Comparison of ENCODE assay signal across 12 cellular contexts in genomic region chr3:134232146-134232545, GRCh38. TPM values are rescaled to one million over a fixed set of nuclear protein-coding genes. Genes with fewer than 3 reads are reported as not detected.
DNase-seq lines count a peak whose midpoint lies in the region; ATAC-seq, FAIRE-seq and TF ChIP-seq lines count a peak whose summit lies in the region.
"Had no signal": no experiment of that assay in that cellular context is flagged by ENCODE, and none has a peak within 500 bp of the region (broad histone marks: within the 10 kb centered on the region; RNA-seq: fewer than 3 reads in every experiment).

No MANE protein-coding gene starts in this region.

- H2AFZ ChIP-seq in smooth muscle cell (ENCODE audit: low read depth), result no peak overlapping the region

- H3K79me2 ChIP-seq in smooth muscle cell (ENCODE audit: low read depth), result peaks cover 98% of the 10 kb centered on the region

- no peaks in the 10 kb centered on the region for H3F3A ChIP-seq in smooth muscle cell (ENCODE audit: low read depth)

- H3K9ac ChIP-seq in smooth muscle cell (ENCODE audit: low read depth), result no peak overlapping the region

- CTCF ChIA-PET in activated CD4-positive, alpha-beta memory T cell treated with anti-CD3 and anti-CD28 coated beads for 36 hours (lab: Charles Lee), result interaction anchor here (1.0 to 2.0 kb wide), 3 partner anchors 8 to 75 kb away, joined by 3 to 19 read pairs (median 3); no protein-coding TSS in a partner anchor
- CTCF ChIA-PET in activated CD4-positive, alpha-beta memory T cell treated with anti-CD3 and anti-CD28 coated beads, Interleukin-2, amount 10 ng/mL, durations not matched to agents 7 days and 5 days (lab: Charles Lee), result interaction anchor here (0.7 to 1.2 kb wide), 3 partner anchors 9 to 34 kb away, joined by 3 to 6 read pairs (median 5); no protein-coding TSS in a partner anchor

- POLR2A ChIA-PET in activated CD4-positive, alpha-beta memory T cell treated with anti-CD3 and anti-CD28 coated beads for 36 hours (lab: Charles Lee), result no interaction called here
- POLR2A ChIA-PET in activated CD4-positive, alpha-beta memory T cell treated with anti-CD3 and anti-CD28 coated beads, Interleukin-2, amount 10 ng/mL, durations not matched to agents 7 days and 5 days (lab: Charles Lee), result interaction anchor here (0.9 to 1.5 kb wide), 2 partner anchors 18 to 253 kb away, joined by 4 read pairs; partner anchors contain the start of genes ANAPC13, CEP63 and RYK

- H3K4me1 ChIP-seq in smooth muscle cell (ENCODE audit: low read depth), result peaks cover 15% of the 10 kb centered on the region

- intact Hi-C loops in activated CD4-positive, alpha-beta memory T cell treated with anti-CD3 and anti-CD28 coated beads for 36 hours (cut with micrococcal nuclease), result loop anchor here (2.0 to 10.0 kb wide), 2 partner anchors 19 to 427 kb away; partner anchors contain the start of genes RYK and SRPRB

- H3K4me1 Mint-ChIP-seq in activated CD4-positive, alpha-beta memory T cell treated with anti-CD3 and anti-CD28 coated beads for 36 hours (ENCODE audit: low read depth), result peaks cover 57% of the 10 kb centered on the region
- H3K4me1 Mint-ChIP-seq in activated CD4-positive, alpha-beta memory T cell treated with anti-CD3 and anti-CD28 coated beads, Interleukin-2, amount 10 ng/mL, durations not matched to agents 7 days and 5 days, result peaks cover 13% of the 10 kb centered on the region

- H3K27me3 Mint-ChIP-seq in activated CD4-positive, alpha-beta memory T cell treated with anti-CD3 and anti-CD28 coated beads for 36 hours, result no peaks in the 10 kb centered on the region
- peaks cover 14% of the 10 kb centered on the region for H3K27me3 Mint-ChIP-seq in activated CD4-positive, alpha-beta memory T cell treated with anti-CD3 and anti-CD28 coated beads, Interleukin-2, amount 10 ng/mL, durations not matched to agents 7 days and 5 days

- no peak for DNase-seq in activated CD4-positive, alpha-beta memory T cell treated with anti-CD3 and anti-CD28 coated beads for 36 hours
- no peak for DNase-seq in activated CD4-positive, alpha-beta memory T cell treated with anti-CD3 and anti-CD28 coated beads, Interleukin-2, amount 10 ng/mL, durations not matched to agents 7 days and 5 days
- DNase-seq in NCI-H524 treated with DMSO at 0.1 percent for 48 hours (lab: John Stamatoyannopoulos, UW), result peak; percentile 25
- DNase-seq in bronchial epithelial cell (ENCODE audit: low read depth), result peak; percentile 66
- no peak for DNase-seq in smooth muscle cell (lab: John Stamatoyannopoulos, UW; ENCODE audit: unreplicated experiment)
- no peak for DNase-seq in OCI-M2 (lab: John Stamatoyannopoulos, UW; ENCODE audit: unreplicated experiment)
- DNase-seq in NCI-H146 treated with DMSO at 0.1 percent for 48 hours (lab: John Stamatoyannopoulos, UW; ENCODE audit: unreplicated experiment), result no peak
- DNase-seq: activated effector memory CD4-positive, alpha-beta T cell treated with Interleukin-2 at 50 U/mL for 16 hours; effector CD4-positive, alpha-beta T cell; NCI-H526 treated with DMSO at 0.1 percent for 48 hours; testis had no signal

- ATAC-seq in HG02763 (IDR thresholded peaks at IDR 0.05; ENCODE audit: unreplicated experiment), result no peak

- H3K36me3 ChIP-seq in bronchial epithelial cell (ENCODE audit: control insufficient read depth, insufficient read depth, low read length) (no peaks in the 10 kb centered on the region), smooth muscle cell (ENCODE audit: low read depth) (no peaks in the 10 kb centered on the region)

- no peak overlapping the region for H3K4me3 Mint-ChIP-seq in activated CD4-positive, alpha-beta memory T cell treated with anti-CD3 and anti-CD28 coated beads for 36 hours
- H3K4me3 Mint-ChIP-seq in activated CD4-positive, alpha-beta memory T cell treated with anti-CD3 and anti-CD28 coated beads, Interleukin-2, amount 10 ng/mL, durations not matched to agents 7 days and 5 days, result no peak overlapping the region

- H3K4me3 ChIP-seq in bronchial epithelial cell (ENCODE audit: low read depth, low read length) (no peak overlapping the region), smooth muscle cell (no peak overlapping the region)
- H3K4me3 ChIP-seq: testis had no signal

- FAIRE-seq in bronchial epithelial cell (lab: Jason Lieb, UNC), result no peak

- TF ChIP-seq CTCF in bronchial epithelial cell (IDR thresholded peaks at IDR 0.05; ENCODE audit: insufficient read depth, low read length, severe bottlenecking) (no peak), smooth muscle cell (IDR thresholded peaks at IDR 0.05; ENCODE audit: borderline replicate concordance, insufficient read depth, poor library complexity, severe bottlenecking) (no peak)

- no peak overlapping the region for H3K27ac ChIP-seq in smooth muscle cell (ENCODE audit: low read depth)
- H3K27ac ChIP-seq: testis had no signal

- no peaks in the 10 kb centered on the region for H3K9me3 Mint-ChIP-seq in activated CD4-positive, alpha-beta memory T cell treated with anti-CD3 and anti-CD28 coated beads for 36 hours
- H3K9me3 Mint-ChIP-seq in activated CD4-positive, alpha-beta memory T cell treated with anti-CD3 and anti-CD28 coated beads, Interleukin-2, amount 10 ng/mL, durations not matched to agents 7 days and 5 days, result no peaks in the 10 kb centered on the region

- H3K4me2 ChIP-seq in smooth muscle cell, result peak overlapping the region; percentile 2

- H3K27me3 ChIP-seq in bronchial epithelial cell (ENCODE audit: control insufficient read depth, insufficient read depth, low read length) (no peaks in the 10 kb centered on the region), smooth muscle cell (ENCODE audit: low read depth) (no peaks in the 10 kb centered on the region)
- H3K27me3 ChIP-seq: testis had no signal

- no peaks in the 10 kb centered on the region for H3K9me3 ChIP-seq in smooth muscle cell (replicated peaks; ENCODE audit: low read depth)
- H3K9me3 ChIP-seq: testis had no signal

- peak overlapping the region; percentile 5 for H3K27ac Mint-ChIP-seq in activated CD4-positive, alpha-beta memory T cell treated with anti-CD3 and anti-CD28 coated beads for 36 hours
- H3K27ac Mint-ChIP-seq in activated CD4-positive, alpha-beta memory T cell treated with anti-CD3 and anti-CD28 coated beads, Interleukin-2, amount 10 ng/mL, durations not matched to agents 7 days and 5 days, result no peak overlapping the region

- H3K36me3 Mint-ChIP-seq in activated CD4-positive, alpha-beta memory T cell treated with anti-CD3 and anti-CD28 coated beads for 36 hours, result peaks cover 2% of the 10 kb centered on the region
- no peaks in the 10 kb centered on the region for H3K36me3 Mint-ChIP-seq in activated CD4-positive, alpha-beta memory T cell treated with anti-CD3 and anti-CD28 coated beads, Interleukin-2, amount 10 ng/mL, durations not matched to agents 7 days and 5 days (ENCODE audit: low read depth)

- H4K20me1 ChIP-seq in smooth muscle cell (ENCODE audit: low read depth), result peaks cover 100% of the 10 kb centered on the region

RNA-seq across cellular contexts. Expression of gene RYK, which starts 18.5 kb away (rescaled TPM):
- 10 to 100 TPM; 16.7 to 17.6 TPM for total RNA-seq in activated CD4-positive, alpha-beta memory T cell treated with anti-CD3 and anti-CD28 coated beads for 36 hours
- 1 to 10 TPM; 6.0 to 6.1 TPM for total RNA-seq in activated CD4-positive, alpha-beta memory T cell treated with anti-CD3 and anti-CD28 coated beads, Interleukin-2, amount 10 ng/mL, durations not matched to agents 7 days and 5 days
- 85.0 and 85.1 TPM in 2 replicates for total RNA-seq in bronchial epithelial cell
- 65.0 and 77.9 TPM in 2 replicates for total RNA-seq in smooth muscle cell
- polyA plus RNA-seq in smooth muscle cell, result 32.6 and 35.8 TPM in 2 replicates

Comparison
In these comparisons a context has a peak if more than half of its experiments do, and no peak if none do; other contexts are left out.
1. DNase-seq: peak in NCI-H524 treated with DMSO at 0.1 percent for 48 hours (single experiment) and bronchial epithelial cell (single experiment); none in activated CD4-positive, alpha-beta memory T cell treated with anti-CD3 and anti-CD28 coated beads for 36 hours (single experiment), activated CD4-positive, alpha-beta memory T cell treated with anti-CD3 and anti-CD28 coated beads, Interleukin-2, amount 10 ng/mL, durations not matched to agents 7 days and 5 days (single experiment), smooth muscle cell (single experiment), OCI-M2 (single experiment) and NCI-H146 treated with DMSO at 0.1 percent for 48 hours (single experiment).